In the genomic region with DNA sequence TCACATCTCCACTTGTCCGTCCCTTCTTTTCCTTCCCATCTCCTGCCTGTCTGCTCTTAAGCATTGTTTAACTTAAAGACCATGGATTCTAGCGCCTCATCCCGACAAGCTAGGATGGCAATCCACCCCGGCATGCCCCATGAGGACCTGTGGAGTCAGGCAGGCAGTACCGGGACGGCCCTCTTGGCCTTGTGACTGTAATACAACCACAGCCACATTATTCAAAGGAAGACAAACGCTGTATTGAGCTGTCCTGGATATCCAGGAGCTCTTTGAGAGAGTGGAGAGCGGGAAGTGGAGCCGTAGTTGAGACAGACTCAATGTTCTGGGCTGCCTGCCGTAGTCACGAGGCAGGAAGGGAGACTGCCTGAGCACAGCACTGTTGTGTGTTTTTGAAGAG, we compare ENCODE assay signal across 25 cellular contexts.
DNase-seq lines count a peak whose midpoint lies in the region; ATAC-seq and TF ChIP-seq lines count a peak whose summit lies in the region.
"Had no signal": no experiment of that assay in that cellular context is flagged by ENCODE, and none has a peak within 500 bp of the region (broad histone marks: within the 10 kb centered on the region; RNA-seq: fewer than 3 reads in every experiment).

No MANE protein-coding gene starts in this region.

- no peaks in the 10 kb centered on the region for H3K79me2 ChIP-seq in PC-9 (ENCODE audit: low read depth)
- no peaks in the 10 kb centered on the region for H3K79me2 ChIP-seq in OCI-LY7 (ENCODE audit: insufficient read depth, low read depth, low read length)

- ATAC-seq in GM21390 (IDR thresholded peaks at IDR 0.05; ENCODE audit: unreplicated experiment) (no peak), left cardiac atrium (no peak)
- ATAC-seq: A549, K562 had no signal

- no peak overlapping the region for H3K4me3 ChIP-seq in PC-9
- peak overlapping the region; percentile 45 for H3K4me3 ChIP-seq in endodermal cell (ENCODE audit: low read length)
- H3K4me3 ChIP-seq in neuronal stem cell (ENCODE audit: low read length in 2 of 2): no peak overlapping the region
- H3K4me3 ChIP-seq in OCI-LY7 (ENCODE audit: low read depth, low read length, poor library complexity, severe bottlenecking): no peak overlapping the region
- H3K4me3 ChIP-seq: A549, K562, Peyer's patch had no signal

- no peak overlapping the region for H4K91ac ChIP-seq in neuronal stem cell (ENCODE audit: low read depth, low read length, poor library complexity)

- H3K36me3 ChIP-seq in PC-9 (ENCODE audit: low read depth) (no peaks in the 10 kb centered on the region), endodermal cell (ENCODE audit: control insufficient read depth, insufficient read depth, low read length) (no peaks in the 10 kb centered on the region), neuronal stem cell (replicated peaks in 1 of 2; ENCODE audit: control insufficient read depth in 2 of 2, insufficient read depth in 2 of 2, low read length in 2 of 2) (no peaks in the 10 kb centered on the region), OCI-LY7 (ENCODE audit: insufficient read depth, low read length) (no peaks in the 10 kb centered on the region)
- H3K36me3 ChIP-seq: Peyer's patch had no signal

- H3K14ac ChIP-seq in neuronal stem cell (ENCODE audit: low read length): no peak overlapping the region

- no peak overlapping the region for H4K8ac ChIP-seq in neuronal stem cell (ENCODE audit: low read depth, low read length)

- H3K27ac ChIP-seq in PC-9 (no peak overlapping the region), endodermal cell (ENCODE audit: low read depth, low read length) (no peak overlapping the region), neuronal stem cell (replicated peaks; ENCODE audit: low read length) (no peak overlapping the region), OCI-LY7 (ENCODE audit: low read depth, low read length, poor library complexity, severe bottlenecking) (no peak overlapping the region)
- H3K27ac ChIP-seq: A549, Peyer's patch had no signal

- no peak overlapping the region for H3K23ac ChIP-seq in neuronal stem cell (ENCODE audit: low read depth, low read length, poor library complexity)

- H2BK5ac ChIP-seq in neuronal stem cell (ENCODE audit: low read length): no peak overlapping the region

- H3K9me3 ChIP-seq in PC-9 (ENCODE audit: insufficient read depth, low read depth): no peaks in the 10 kb centered on the region; the same call in 1 of the 2 replicates
- peaks cover 15% of the 10 kb centered on the region for H3K9me3 ChIP-seq in endodermal cell (ENCODE audit: control insufficient read depth, low read length)
- no peaks in the 10 kb centered on the region for H3K9me3 ChIP-seq in neuronal stem cell (replicated peaks in 1 of 2; ENCODE audit: control insufficient read depth in 2 of 2, insufficient read depth in 1 of 2, low read depth in 1 of 2, low read length in 2 of 2)
- H3K9me3 ChIP-seq in OCI-LY7 (ENCODE audit: low read length): no peaks in the 10 kb centered on the region
- H3K9me3 ChIP-seq: A549, Peyer's patch, SK-N-SH had no signal

- H2BK120ac ChIP-seq in neuronal stem cell (ENCODE audit: low read depth, low read length): no peak overlapping the region

- peaks cover 19% of the 10 kb centered on the region for H3K9me3 Mint-ChIP-seq in endodermal cell

- no peaks in the 10 kb centered on the region for H3K79me1 ChIP-seq in neuronal stem cell (ENCODE audit: low read depth, low read length)

- H3K18ac ChIP-seq in neuronal stem cell (ENCODE audit: low read length): peak overlapping the region; percentile 23

- H3F3A ChIP-seq in PC-9 (ENCODE audit: insufficient read depth, low read depth): no peaks in the 10 kb centered on the region

- no peak overlapping the region for H2AK5ac ChIP-seq in neuronal stem cell (ENCODE audit: low read depth, low read length)

- no peak overlapping the region for H3K4ac ChIP-seq in neuronal stem cell (ENCODE audit: low read length)

- H3K9ac ChIP-seq in endodermal cell (ENCODE audit: extremely low read depth, low read length, poor library complexity, severe bottlenecking) (no peak overlapping the region), neuronal stem cell (ENCODE audit: low read depth, low read length, poor library complexity) (no peak overlapping the region)
- H3K9ac ChIP-seq: SK-N-SH had no signal

- no peaks in the 10 kb centered on the region for H3K9me2 ChIP-seq in PC-9 (ENCODE audit: insufficient read depth)
- H3K9me2 ChIP-seq in OCI-LY7 (ENCODE audit: insufficient read depth, low read length): no peaks in the 10 kb centered on the region
- H3K9me2 ChIP-seq: SK-N-SH had no signal

- POLR2A ChIA-PET in PC-9 (lab: Charles Lee; ENCODE audit: unreplicated experiment) (no interaction called here), OCI-LY7 (lab: Charles Lee) (interaction anchor here (0.7 to 0.8 kb wide), 2 partner anchors 9 to 47 kb away, joined by 3 to 5 read pairs; no protein-coding TSS in a partner anchor)

- no peak overlapping the region for H2BK15ac ChIP-seq in neuronal stem cell (ENCODE audit: low read length)

- 95 to 100% methylated on average over 2 to 11 of the region's 11 CpGs for WGBS in endodermal cell (ENCODE audit: insufficient coverage in 1 of 2, insufficient read length in 1 of 2), 2 experiments
- WGBS in neuronal stem cell (ENCODE audit: extremely low coverage in 2 of 2, insufficient read length in 2 of 2, insufficient replicate concordance in 1 of 2), 2 donors: no CpG with 5 or more reads among the region's 11 CpGs

- H3K36me3 Mint-ChIP-seq in endodermal cell (ENCODE audit: low read depth): peaks cover 4% of the 10 kb centered on the region

- H3K4me2 ChIP-seq in PC-9 (no peak overlapping the region), neuronal stem cell (ENCODE audit: insufficient read depth, low read length, poor library complexity, severe bottlenecking) (no peak overlapping the region), OCI-LY7 (ENCODE audit: low read length) (no peak overlapping the region)
- H3K4me2 ChIP-seq: A549, SK-N-SH had no signal

- intact Hi-C loops in PC-9 (cut with micrococcal nuclease; ENCODE audit: unreplicated experiment) (no loop called here), left cardiac atrium (cut with DNase I) (no loop called here), OCI-LY7 (cut with micrococcal nuclease; ENCODE audit: unreplicated experiment) (no loop called here)

- CTCF ChIA-PET in PC-9 (lab: Charles Lee) (no interaction called here), OCI-LY7 (lab: Charles Lee; ENCODE audit: unreplicated experiment) (no interaction called here)

- no peaks in the 10 kb centered on the region for H3K27me3 Mint-ChIP-seq in endodermal cell (ENCODE audit: insufficient read depth)
- H3K27me3 Mint-ChIP-seq: CD4-positive, alpha-beta memory T cell had no signal

- H4K20me1 ChIP-seq in PC-9 (ENCODE audit: insufficient read depth): no peaks in the 10 kb centered on the region
- H4K20me1 ChIP-seq in OCI-LY7 (ENCODE audit: insufficient read depth, low read length): no peaks in the 10 kb centered on the region

- TF ChIP-seq CTCF in PC-9 (conservative IDR thresholded peaks at IDR 0.05) (no peak), endodermal cell (conservative IDR thresholded peaks at IDR 0.05) (no peak), OCI-LY7 (conservative IDR thresholded peaks at IDR 0.05; ENCODE audit: low read length) (no peak)

- H3K27me3 ChIP-seq in PC-9 (ENCODE audit: insufficient read depth, low read depth) (no peaks in the 10 kb centered on the region), endodermal cell (ENCODE audit: control insufficient read depth, insufficient read depth, low read length, poor library complexity, severe bottlenecking) (no peaks in the 10 kb centered on the region), neuronal stem cell (ENCODE audit: control insufficient read depth in 3 of 3, insufficient read depth in 3 of 3, low read depth in 1 of 3, low read length in 3 of 3) (no peaks in the 10 kb centered on the region)
- H3K27me3 ChIP-seq: Peyer's patch had no signal

- DNase-seq in PC-9 (no peak), endodermal cell (no peak), neuronal stem cell (ENCODE audit: low spot score) (no peak), left cardiac atrium (no peak), OCI-LY7 (ENCODE audit: low spot score) (no peak)
- DNase-seq in activated CD4-positive, CD25-positive, alpha-beta regulatory T cell (lab: John Stamatoyannopoulos, UW): no peak
- DNase-seq: AML-193; CD4-positive, alpha-beta memory T cell; COR-L47; DMS53; H7; Kasumi-1; MV-4-11; NCI-H1105 treated with DMSO at 0.1 percent for 48 hours; NCI-H146; NCI-H1930; NCI-H2107; NCI-H526 treated with DMSO at 0.1 percent for 48 hours; Peyer's patch; SIG-M5; SK-N-SH; SW 1271 had no signal

- H3K4me3 Mint-ChIP-seq in endodermal cell: no peak overlapping the region
- H3K4me3 Mint-ChIP-seq: CD4-positive, alpha-beta memory T cell had no signal

- no peak overlapping the region for H3K27ac Mint-ChIP-seq in endodermal cell
- H3K27ac Mint-ChIP-seq: CD4-positive, alpha-beta memory T cell had no signal

- H3K4me1 ChIP-seq in PC-9 (replicated peaks; ENCODE audit: insufficient read depth) (no peaks in the 10 kb centered on the region), endodermal cell (ENCODE audit: control insufficient read depth, insufficient read depth, low read length) (peaks cover 7% of the 10 kb centered on the region), neuronal stem cell (ENCODE audit: control insufficient read depth in 2 of 2, insufficient read depth in 1 of 2, low read depth in 1 of 2, low read length in 2 of 2) (peaks cover 0 to 4% of the 10 kb centered on the region in 2 donors), OCI-LY7 (ENCODE audit: insufficient read depth, low read length, poor library complexity, severe bottlenecking) (no peaks in the 10 kb centered on the region)
- H3K4me1 ChIP-seq: A549, Peyer's patch had no signal

- peaks cover 8% of the 10 kb centered on the region for H3K4me1 Mint-ChIP-seq in endodermal cell
- H3K4me1 Mint-ChIP-seq: CD4-positive, alpha-beta memory T cell had no signal

- no peak overlapping the region for H2BK12ac ChIP-seq in neuronal stem cell (ENCODE audit: low read length)

- peak overlapping the region; percentile 33; the same call in 1 of the 2 replicates for H2AFZ ChIP-seq in PC-9
- H2AFZ ChIP-seq in neuronal stem cell (ENCODE audit: low read length): peak overlapping the region; percentile 72
- H2AFZ ChIP-seq in OCI-LY7 (ENCODE audit: low read length): no peak overlapping the region

- BruUV-seq in PC-9 (replicated peaks; lab: Mats Ljungman, UMichigan) (no TSS peak), OCI-LY7 (replicated peaks; lab: Mats Ljungman, UMichigan) (no TSS peak)
